8 cellular contexts compared by ENCODE assay signal in the genomic region with DNA sequence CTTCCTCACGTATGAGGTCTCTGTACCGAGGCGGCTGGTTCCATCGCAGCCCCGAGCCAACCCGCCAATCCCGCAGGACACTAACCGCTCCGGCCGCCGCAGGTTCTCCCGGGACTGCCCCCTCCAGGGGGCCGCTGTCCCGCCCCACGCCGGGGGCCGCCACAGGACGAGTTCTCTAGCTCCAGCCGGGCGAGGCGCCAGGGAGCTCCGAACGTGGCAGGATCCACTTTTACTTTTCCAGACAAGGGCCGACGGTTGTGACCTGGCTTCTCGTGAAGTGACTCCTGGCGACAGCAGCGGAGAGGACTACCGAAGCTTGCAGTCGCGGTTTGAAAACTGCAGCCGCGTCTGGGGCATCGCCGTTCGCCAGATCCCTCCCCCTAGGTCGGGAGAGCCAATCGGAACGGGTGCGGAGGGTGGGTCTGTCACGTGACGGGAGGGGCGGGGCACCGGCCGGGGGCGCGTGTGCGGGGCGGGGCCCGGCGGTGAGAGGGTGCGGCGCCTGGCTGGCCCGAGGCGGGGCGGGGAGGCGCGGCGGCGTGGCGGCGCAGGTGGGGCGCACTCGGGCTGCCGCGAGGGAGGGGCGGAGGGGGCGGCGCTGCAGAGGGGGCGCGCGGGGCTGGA. TPM values are rescaled to one million over a fixed set of nuclear protein-coding genes. Genes with fewer than 3 reads are reported as not detected.
DNase-seq lines count a peak whose midpoint lies in the region; ATAC-seq and TF ChIP-seq lines count a peak whose summit lies in the region.

A gene (minus strand): TSS at position 331 of the 624 bp plus-strand sequence. CDS start 8,195 bp downstream, outside the sequence.

- peak; percentile 57 for ATAC-seq in CD4-positive, alpha-beta T cell (ENCODE audit: poor library complexity)
- ATAC-seq in GM19438 (IDR thresholded peaks at IDR 0.05; ENCODE audit: low read depth, unreplicated experiment): peak; percentile 50

- intact Hi-C loops in CD4-positive, alpha-beta T cell (cut with DNase I, micrococcal nuclease): loop anchor here (1.0 to 10.0 kb wide), 5 partner anchors 8 to 1133 kb away; no protein-coding TSS in a partner anchor

- no peaks in the 10 kb centered on the region for H3K9me3 Mint-ChIP-seq in CD4-positive, alpha-beta T cell

- peaks cover 27% of the 10 kb centered on the region for H3K36me3 ChIP-seq in effector memory CD4-positive, alpha-beta T cell (ENCODE audit: control insufficient read depth, insufficient read depth, low read length)

- H3K27ac Mint-ChIP-seq in CD4-positive, alpha-beta T cell: peak within 1 kb of the TSS; percentile 85

- H3K27me3 ChIP-seq in CD4-positive, alpha-beta T cell (ENCODE audit: control insufficient read depth, insufficient read depth, low read length): no peaks in the 10 kb centered on the region
- H3K27me3 ChIP-seq in effector memory CD4-positive, alpha-beta T cell (replicated peaks; ENCODE audit: control insufficient read depth, insufficient read depth, low read length, poor library complexity, severe bottlenecking): no peaks in the 10 kb centered on the region

- peaks cover 40% of the 10 kb centered on the region for H3K4me1 ChIP-seq in effector memory CD4-positive, alpha-beta T cell (ENCODE audit: control insufficient read depth, insufficient read depth, low read length, poor library complexity, severe bottlenecking)

- peaks cover 8% of the 10 kb centered on the region for H3K27me3 Mint-ChIP-seq in CD4-positive, alpha-beta T cell

- peaks cover 53% of the 10 kb centered on the region for H3K36me3 Mint-ChIP-seq in CD4-positive, alpha-beta T cell (ENCODE audit: low read depth)

- H3K4me3 Mint-ChIP-seq in CD4-positive, alpha-beta T cell: peak within 1 kb of the TSS; percentile 99

- POLR2A ChIA-PET in CD4-positive, alpha-beta T cell (lab: Charles Lee): interaction anchor here (0.7 to 5.0 kb wide), 29 partner anchors 10 to 514 kb away, joined by 3 to 126 read pairs (median 22); a partner anchor contains a TSS

- H3K27ac ChIP-seq in CD4-positive, alpha-beta T cell (ENCODE audit: low read depth, low read length): peak within 1 kb of the TSS; percentile 99
- peak within 1 kb of the TSS; percentile 94 for H3K27ac ChIP-seq in effector memory CD4-positive, alpha-beta T cell (ENCODE audit: insufficient read depth, low read length, poor library complexity, severe bottlenecking)

- peak; percentile 96 to 98 (median 98) for DNase-seq in CD4-positive, alpha-beta T cell
- DNase-seq in HK-2 (ENCODE audit: unreplicated experiment) (peak; percentile 97), NK-92 (lab: John Stamatoyannopoulos, UW; ENCODE audit: unreplicated experiment) (peak; percentile 83), medulla oblongata (ENCODE audit: extremely low spot score) (peak; percentile 93)
- peak; percentile 98 for DNase-seq in activated CD8-positive, alpha-beta memory T cell treated with anti-CD3 and anti-CD28 coated beads for 24 hours
- peak; percentile 94 to 96 (median 96) for DNase-seq in effector memory CD4-positive, alpha-beta T cell
- peak; percentile 95 to 99 (median 96) for DNase-seq in stimulated activated CD4-positive, alpha-beta T cell treated with anti-CD3 and anti-CD28 coated beads, TNF-alpha, amount 100 ng/mL, for 48 hours (ENCODE audit: low read depth in 3 of 3)

- H3K9me3 ChIP-seq in CD4-positive, alpha-beta T cell (ENCODE audit: control insufficient read depth, low read length): no peaks in the 10 kb centered on the region
- H3K9me3 ChIP-seq in effector memory CD4-positive, alpha-beta T cell (ENCODE audit: control insufficient read depth, low read length): no peaks in the 10 kb centered on the region

- peaks cover 44% of the 10 kb centered on the region for H3K4me1 Mint-ChIP-seq in CD4-positive, alpha-beta T cell (ENCODE audit: low read depth)

- CTCF ChIA-PET in CD4-positive, alpha-beta T cell (lab: Charles Lee): interaction anchor here (0.6 to 1.9 kb wide), 3 partner anchors 95 to 173 kb away, joined by 4 to 9 read pairs (median 6); no protein-coding TSS in a partner anchor

- no peak for TF ChIP-seq CTCF in CD4-positive, alpha-beta T cell (IDR thresholded peaks at IDR 0.05)

- peak within 1 kb of the TSS; percentile 98 for H3K4me3 ChIP-seq in effector memory CD4-positive, alpha-beta T cell (ENCODE audit: insufficient read depth, low read depth, low read length, poor library complexity, severe bottlenecking)

RNA-seq across cellular contexts. Expression of the gene that starts here (rescaled TPM):
- total RNA-seq in CD4-positive, alpha-beta T cell: 100 to 1,000 TPM; 645 to 648 TPM

Comparison
In these comparisons a context has a peak if more than half of its experiments do, and no peak if none do; other contexts are left out.
1. Peak in every context shown above with its lines: DNase-seq, ATAC-seq, H3K4me3 ChIP-seq and H3K27ac ChIP-seq.